11 cellular contexts compared by ENCODE assay signal in the genomic region with DNA sequence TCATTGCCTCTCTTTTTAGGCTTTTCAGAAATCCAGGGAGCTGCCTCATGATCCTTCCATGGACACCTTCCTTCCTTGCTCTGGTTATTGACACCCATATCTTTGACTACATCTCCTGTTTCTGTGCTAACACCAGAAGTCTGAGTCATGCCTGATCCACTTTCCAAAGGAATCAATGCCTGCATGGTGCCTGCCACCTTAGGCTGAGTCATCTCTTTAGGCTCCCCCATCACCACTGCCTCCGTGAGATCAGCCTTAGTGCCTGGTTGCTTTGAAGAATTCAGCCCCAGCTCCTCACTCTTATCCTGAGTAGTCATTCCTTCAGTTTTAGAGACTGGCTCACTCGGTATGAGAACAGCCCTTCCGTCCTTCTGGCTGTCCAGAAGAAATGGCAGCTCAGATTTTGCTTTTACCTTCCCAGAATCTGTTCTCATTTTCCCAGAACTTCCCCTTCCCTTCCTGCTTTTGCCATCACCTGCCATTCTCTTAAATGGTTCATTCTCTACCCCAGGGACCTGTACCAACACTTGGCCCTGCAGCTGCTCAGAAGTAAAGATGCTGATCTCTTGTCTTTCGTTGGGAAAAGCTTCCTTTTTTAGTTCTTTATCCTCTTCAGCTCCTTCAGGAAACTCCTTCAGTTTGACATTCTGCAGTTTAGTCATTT.
A peak's percentile ranks its signal among the peaks of the same experiment; 100 is the strongest.
DNase-seq lines count a peak whose midpoint lies in the region; ATAC-seq and TF ChIP-seq lines count a peak whose summit lies in the region.
"Had no signal": no experiment of that assay in that cellular context is flagged by ENCODE, and none has a peak within 500 bp of the region (broad histone marks: within the 10 kb centered on the region; RNA-seq: fewer than 3 reads in every experiment).

No MANE protein-coding gene starts in this region.

- H3K27ac ChIP-seq in ovary = no peak overlapping the region

- DNase-seq in BJ (ENCODE audit: low read depth) (peak; percentile 38), LHCN-M2 (ENCODE audit: low read depth) (peak; percentile 87), cardiac fibroblast (ENCODE audit: low read depth in 2 of 2) (peak; percentile 44 to 84), myocyte (ENCODE audit: low read depth) (peak; percentile 61), ovary (no peak), epidermal melanocyte (ENCODE audit: insufficient read length, low spot score) (no peak)
- DNase-seq in NK-92 treated with Interleukin-12 subunit alpha and Interleukin-12 subunit beta, amount 100 ng/mL, for 24 hours (lab: John Stamatoyannopoulos, UW) = no peak
- DNase-seq: activated CD4-positive, alpha-beta T cell treated with anti-CD3 and anti-CD28 coated beads, Interleukin-2, amount 50 U/mL, for 48 hours; NCI-H2029 treated with DMSO at 0.1 percent for 48 hours had no signal

- TF ChIP-seq CTCF in BJ (IDR thresholded peaks at IDR 0.05; ENCODE audit: insufficient read depth, low read depth, low read length) (no peak), cardiac fibroblast (IDR thresholded peaks at IDR 0.05; ENCODE audit: low read depth, low read length) (no peak), ovary (IDR thresholded peaks at IDR 0.05) (no peak)

- no peak for TF ChIP-seq EP300 in ovary (IDR thresholded peaks at IDR 0.05)

- ATAC-seq in GM21447 (IDR thresholded peaks at IDR 0.05; ENCODE audit: unreplicated experiment) = no peak
- ATAC-seq: sciatic nerve had no signal

- no peaks in the 10 kb centered on the region for H3K9me3 ChIP-seq in ovary

- CTCF ChIA-PET in BJ (lab: Yijun Ruan, JAX) = interaction anchor here (1.2 kb wide), 1 partner anchor 10 kb away, joined by 3 read pairs; no protein-coding TSS in a partner anchor

- WGBS in ovary, 3 donors = 80 to 88% (median 87%) methylated on average over 4 of the region's 4 CpGs

- H3K27me3 ChIP-seq in BJ (ENCODE audit: control insufficient read depth, insufficient read depth, low read length) = no peaks in the 10 kb centered on the region
- H3K27me3 ChIP-seq in ovary = no peaks in the 10 kb centered on the region

- POLR2A ChIA-PET in BJ (lab: Charles Lee) = no interaction called here

- intact Hi-C loops in ovary (cut with DNase I) = no loop called here

- TF ChIP-seq POLR2A in ovary (IDR thresholded peaks at IDR 0.05) = no peak

- H3K36me3 ChIP-seq in BJ (ENCODE audit: control insufficient read depth, insufficient read depth, low read length) (peaks cover 16% of the 10 kb centered on the region), ovary (no peaks in the 10 kb centered on the region)

- no peaks in the 10 kb centered on the region for H3K4me1 ChIP-seq in ovary (ENCODE audit: insufficient read depth)

- H3K4me3 ChIP-seq in BJ (ENCODE audit: low read depth, low read length) = no peak overlapping the region
- no peak overlapping the region for H3K4me3 ChIP-seq in cardiac fibroblast (replicated peaks in 1 of 2; ENCODE audit: low read depth in 2 of 2, low read length in 2 of 2)
- H3K4me3 ChIP-seq in ovary = no peak overlapping the region

Comparison
In these comparisons a context has a peak if more than half of its experiments do, and no peak if none do; other contexts are left out.
1. DNase-seq: peak in BJ (single experiment), LHCN-M2 (single experiment), cardiac fibroblast (2 of 2) and myocyte (single experiment); none in ovary (0 of 5), NK-92 treated with Interleukin-12 subunit alpha and Interleukin-12 subunit beta, amount 100 ng/mL, for 24 hours (single experiment) and epidermal melanocyte (single experiment).